ENCODE assay signal across 8 cellular contexts in genomic region chr19:45178262-45179062, GRCh38. TPM values are rescaled to one million over a fixed set of nuclear protein-coding genes. Genes with fewer than 3 reads are reported as not detected.
DNase-seq lines count a peak whose midpoint lies in the region; ATAC-seq, FAIRE-seq and TF ChIP-seq lines count a peak whose summit lies in the region.

TSS of gene BLOC1S3 (plus strand) at chr19:45178784. CDS start at chr19:45179297, 513 bp downstream.

- H3K9me3 ChIP-seq in WERI-Rb-1 (ENCODE audit: severe bottlenecking) = no peaks in the 10 kb centered on the region
- H3K9me3 ChIP-seq in small intestine (ENCODE audit: control insufficient read depth, low read depth) = no peaks in the 10 kb centered on the region

- H3K36me3 ChIP-seq in WERI-Rb-1 = no peaks in the 10 kb centered on the region
- peaks cover 2% of the 10 kb centered on the region for H3K36me3 ChIP-seq in bronchial epithelial cell (ENCODE audit: control insufficient read depth, insufficient read depth, low read length)
- peaks cover 0 to 2% of the 10 kb centered on the region in 2 donors for H3K36me3 ChIP-seq in small intestine (ENCODE audit: control insufficient read depth in 2 of 2, insufficient read depth in 2 of 2, low read length in 2 of 2)

- peak; percentile 60 for FAIRE-seq in bronchial epithelial cell (lab: Jason Lieb, UNC)
- FAIRE-seq in small intestine (lab: Jason Lieb, UNC) = peak; percentile 73

- WGBS in small intestine, 3 donors = 0% methylated on average over 50 of the region's 50 CpGs

- H3K4me1 ChIP-seq in small intestine (ENCODE audit: control insufficient read depth in 2 of 2, insufficient read depth in 1 of 2, low read depth in 1 of 2, low read length in 1 of 2) = peaks cover 0 to 13% of the 10 kb centered on the region in 2 donors

- DNase-seq in AG08395 (ENCODE audit: low spot score) (peak; percentile 98), NCI-H2227 (lab: John Stamatoyannopoulos, UW; ENCODE audit: unreplicated experiment) (peak; percentile 98), WERI-Rb-1 (peak; percentile 99), bronchial epithelial cell (ENCODE audit: low read depth) (peak; percentile 100), iPS-NIHi11 (ENCODE audit: low spot score) (peak; percentile 94), small intestine (peak; percentile 100)

- H3K27ac ChIP-seq in WERI-Rb-1 (peak within 1 kb of the TSS; percentile 77), small intestine (ENCODE audit: low read depth in 1 of 2, low read length in 1 of 2) (peak within 1 kb of the TSS; percentile 88 to 98)

- H3K27me3 ChIP-seq in WERI-Rb-1 (ENCODE audit: insufficient read depth, low read depth, severe bottlenecking) = no peaks in the 10 kb centered on the region
- H3K27me3 ChIP-seq in bronchial epithelial cell (ENCODE audit: control insufficient read depth, insufficient read depth, low read length) = no peaks in the 10 kb centered on the region
- H3K27me3 ChIP-seq in small intestine (ENCODE audit: control insufficient read depth in 2 of 2, insufficient read depth in 2 of 2, low read length in 2 of 2) = no peaks in the 10 kb centered on the region

- H3K4me3 ChIP-seq in WERI-Rb-1 (ENCODE audit: low read depth, low read length) = peak within 1 kb of the TSS; percentile 96
- peak within 1 kb of the TSS; percentile 98 for H3K4me3 ChIP-seq in bronchial epithelial cell (ENCODE audit: low read depth, low read length)
- peak within 1 kb of the TSS; percentile 74 to 86 for H3K4me3 ChIP-seq in small intestine (ENCODE audit: low read depth in 1 of 2, low read length in 2 of 2)

- TF ChIP-seq CTCF in WERI-Rb-1 (IDR thresholded peaks at IDR 0.05; ENCODE audit: low read depth, low read length) (peak; percentile 42; the same call in 1 of the 2 replicates), bronchial epithelial cell (IDR thresholded peaks at IDR 0.05; ENCODE audit: insufficient read depth, low read length, severe bottlenecking) (peak; percentile 50)

- ATAC-seq in GM18873 (IDR thresholded peaks at IDR 0.05; ENCODE audit: low FRiP score, unreplicated experiment) = peak; percentile 88
- ATAC-seq in HG03139 (IDR thresholded peaks at IDR 0.05; ENCODE audit: unreplicated experiment) = peak; percentile 72

RNA-seq across cellular contexts. Expression of gene BLOC1S3, which starts in this region (rescaled TPM):
- total RNA-seq in bronchial epithelial cell = 5.3 and 5.5 TPM in 2 replicates
- polyA plus RNA-seq in small intestine = 1 to 10 TPM; 3.6 to 7.8 (median 4.9) TPM

Comparison
In these comparisons a context has a peak if more than half of its experiments do, and no peak if none do; other contexts are left out.
1. Peak in every context shown above with its lines: DNase-seq, ATAC-seq, H3K4me3 ChIP-seq and H3K27ac ChIP-seq.